In genomic region chr16:3071655-3072054, GRCh38 we compare ENCODE assay signal across 1 cellular context.
TF ChIP-seq lines count a peak whose summit lies in the region.

No MANE protein-coding gene starts in this region.

TF ChIP-seq in HepG2, 621 proteins besides CTCF, POLR2A, EP300 and RAD21:
- TF ChIP-seq PAF1 (CRISPR knock-in tag; IDR thresholded peaks at IDR 0.05), result 0 out of 2 replicates have a peak, but pooled peaks have one; percentile 50
- TF ChIP-seq ZNF510 (CRISPR knock-in tag; IDR thresholded peaks at IDR 0.05; ENCODE audit: low read depth), result no peak
- no peak for TF ChIP-seq PAXIP1 (CRISPR knock-in tag; conservative IDR thresholded peaks at IDR 0.05)
- TF ChIP-seq KDM2A (CRISPR knock-in tag; IDR thresholded peaks at IDR 0.05; ENCODE audit: borderline replicate concordance, low read depth), result 0 out of 2 replicates have a peak, but pooled peaks have one; percentile 15
- peak; percentile 41; the same call in 1 of the 2 replicates for TF ChIP-seq POLR2G (IDR thresholded peaks at IDR 0.05; ENCODE audit: low read depth, low read length)
